6 cellular contexts compared by ENCODE assay signal in the genomic region with DNA sequence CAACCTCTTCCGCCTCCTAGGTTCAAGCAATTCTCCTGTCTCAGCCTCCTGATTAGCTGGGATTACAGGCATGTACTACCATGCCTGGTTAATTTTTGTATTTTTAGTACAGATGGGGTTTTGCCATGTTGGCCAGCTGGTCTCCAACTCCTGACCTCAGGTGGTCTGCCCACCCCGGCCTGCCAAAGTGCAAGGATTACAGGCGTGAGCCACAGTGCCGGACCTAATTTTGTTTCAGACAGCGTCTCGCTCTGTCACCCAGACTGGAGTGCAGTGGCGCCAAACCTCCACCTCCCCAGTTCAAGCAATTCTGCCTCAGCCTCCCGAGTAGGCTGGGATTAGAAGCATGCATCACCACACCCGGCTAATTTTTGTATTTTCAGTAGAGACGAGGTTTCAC. TPM values are rescaled to one million over a fixed set of nuclear protein-coding genes. Genes with fewer than 3 reads are reported as not detected.
DNase-seq lines count a peak whose midpoint lies in the region; ATAC-seq, FAIRE-seq and TF ChIP-seq lines count a peak whose summit lies in the region.
"Not testable (repeated sequence)": the region's sequence is repeated elsewhere in the genome, so short reads cannot be mapped to it uniquely, and the experiment has no call there.

No MANE protein-coding gene starts in this region.

- not testable (repeated sequence) for H3K27me3 ChIP-seq in WERI-Rb-1 (ENCODE audit: insufficient read depth, low read depth, severe bottlenecking); K562 (ENCODE audit: control insufficient read depth in 2 of 2, insufficient read depth in 2 of 2, low read length in 2 of 2); HepG2 (ENCODE audit: control insufficient read depth in 1 of 2, insufficient read depth in 2 of 2, low read length in 2 of 2)

- not testable (repeated sequence) for H3K27me3 Mint-ChIP-seq in activated T-cell treated with anti-CD3 and anti-CD28 coated beads, Interleukin-2, amount 50 U/mL, for 72 hours (ENCODE audit: low read depth); stimulated activated memory B cell treated with anti-CD40 and anti-IgM and Interleukin-4, amounts not matched to agents 10 μg/mL and 1 μg/mL and 100 μg/mL, for 72 hours

- TF ChIP-seq CTCF in WERI-Rb-1 (IDR thresholded peaks at IDR 0.05; ENCODE audit: low read depth, low read length); K562 (IDR thresholded peaks at IDR 0.05 in 2 of 3, conservative IDR thresholded peaks at IDR 0.05 in 1 of 3; ENCODE audit: insufficient read depth in 2 of 3, low read depth in 1 of 3, low read length in 3 of 3); HepG2 (CRISPR knock-in tag; IDR thresholded peaks at IDR 0.05): not testable (repeated sequence)

- not testable (repeated sequence) for H3K4me1 Mint-ChIP-seq in activated T-cell treated with anti-CD3 and anti-CD28 coated beads, Interleukin-2, amount 50 U/mL, for 72 hours (ENCODE audit: low read depth)
- H3K4me1 Mint-ChIP-seq in stimulated activated memory B cell treated with anti-CD40 and anti-IgM and Interleukin-4, amounts not matched to agents 10 μg/mL and 1 μg/mL and 100 μg/mL, for 72 hours: peaks cover 11% of the 10 kb centered on the region

- 96% methylated on average over 6 of the region's 10 CpGs for WGBS in K562 (ENCODE audit: insufficient coverage, low coverage, missing lambda C conversion rate)
- 99% methylated on average over 10 of the region's 10 CpGs for WGBS in HepG2 (ENCODE audit: low lambda C conversion rate)

- peak overlapping the region; percentile 85 for H3K27ac Mint-ChIP-seq in activated T-cell treated with anti-CD3 and anti-CD28 coated beads, Interleukin-2, amount 50 U/mL, for 72 hours
- peak overlapping the region; percentile 53 for H3K27ac Mint-ChIP-seq in stimulated activated memory B cell treated with anti-CD40 and anti-IgM and Interleukin-4, amounts not matched to agents 10 μg/mL and 1 μg/mL and 100 μg/mL, for 72 hours

- H3K36me3 Mint-ChIP-seq in activated T-cell treated with anti-CD3 and anti-CD28 coated beads, Interleukin-2, amount 50 U/mL, for 72 hours (ENCODE audit: insufficient read depth in 2 of 2): peaks cover 10 to 41% of the 10 kb centered on the region in 2 donors
- H3K36me3 Mint-ChIP-seq in stimulated activated memory B cell treated with anti-CD40 and anti-IgM and Interleukin-4, amounts not matched to agents 10 μg/mL and 1 μg/mL and 100 μg/mL, for 72 hours: peaks cover 50% of the 10 kb centered on the region

- not testable (repeated sequence) for TF ChIP-seq RAD21 in K562 (CRISPR knock-in tag; conservative IDR thresholded peaks at IDR 0.05 in 1 of 2, IDR thresholded peaks at IDR 0.05 in 1 of 2); HepG2 (CRISPR knock-in tag; IDR thresholded peaks at IDR 0.05)

- H3K79me2 ChIP-seq in K562 (ENCODE audit: control insufficient read depth, insufficient read depth, low read length); HepG2 (ENCODE audit: insufficient read depth, low read length): not testable (repeated sequence)

- CTCF ChIA-PET in K562 (lab: Yijun Ruan, JAX; ENCODE audit: low intra/inter-chr PET ratio); HepG2 (lab: Yijun Ruan, JAX; ENCODE audit: low intra/inter-chr PET ratio, low total read pairs): not testable (repeated sequence)

- not testable (repeated sequence) for BruUV-seq in K562 (replicated peaks; lab: Mats Ljungman, UMichigan); HepG2 (replicated peaks; lab: Mats Ljungman, UMichigan)

- H3K4me2 ChIP-seq in K562 (ENCODE audit: insufficient read depth, low read length); HepG2 (ENCODE audit: low read depth, low read length): not testable (repeated sequence)

- peak; percentile 38 for FAIRE-seq in HTR-8/SVneo (lab: Jason Lieb, UNC)
- FAIRE-seq in K562 (lab: Jason Lieb, UNC); HepG2 (lab: Jason Lieb, UNC): not testable (repeated sequence)

- not testable (repeated sequence) for H3K4me1 ChIP-seq in K562 (replicated peaks in 1 of 2; ENCODE audit: control insufficient read depth in 2 of 2, insufficient read depth in 2 of 2, low read length in 2 of 2); HepG2 (ENCODE audit: insufficient read depth, low read length)

- intact Hi-C loops in K562 (cut with micrococcal nuclease); HepG2 (cut with micrococcal nuclease; ENCODE audit: unreplicated experiment): not testable (repeated sequence)

- not testable (repeated sequence) for H3K4me3 ChIP-seq in WERI-Rb-1 (ENCODE audit: low read depth, low read length); K562; HepG2 (replicated peaks in 1 of 3; ENCODE audit: insufficient read depth in 1 of 3, low read depth in 2 of 3, low read length in 3 of 3)

- H3K27ac ChIP-seq in WERI-Rb-1; K562 (ENCODE audit: extremely low read depth, low read depth, low read length); HepG2 (ENCODE audit: extremely low read length, insufficient read depth, low read length): not testable (repeated sequence)

- H3K36me3 ChIP-seq in WERI-Rb-1 (peaks cover 92% of the 10 kb centered on the region), K562 (ENCODE audit: control insufficient read depth, insufficient read depth, low read length) (peaks cover 95% of the 10 kb centered on the region), HepG2 (replicated peaks in 1 of 2; ENCODE audit: control insufficient read depth in 1 of 2, insufficient read depth in 2 of 2, low read length in 2 of 2) (peaks cover 23 to 81% of the 10 kb centered on the region in 2 experiments)

- not testable (repeated sequence) for H3K9me3 ChIP-seq in WERI-Rb-1 (ENCODE audit: severe bottlenecking); K562 (replicated peaks; ENCODE audit: control insufficient read depth, insufficient read depth, low read depth, low read length); HepG2 (ENCODE audit: low read length)

- ATAC-seq in activated T-cell treated with anti-CD3 and anti-CD28 coated beads, Interleukin-2, amount 50 U/mL, for 72 hours (replicated peaks in 1 of 2); K562; HepG2; stimulated activated memory B cell treated with anti-CD40 and anti-IgM and Interleukin-4, amounts not matched to agents 10 μg/mL and 1 μg/mL and 100 μg/mL, for 72 hours: not testable (repeated sequence)

- TF ChIP-seq POLR2A in K562 (conservative IDR thresholded peaks at IDR 0.05); HepG2 (IDR thresholded peaks at IDR 0.05; ENCODE audit: insufficient read depth in 1 of 2, low read depth in 2 of 2, low read length in 2 of 2): not testable (repeated sequence)

- DNase-seq in HTR-8/SVneo (ENCODE audit: insufficient read length, low spot score); activated T-cell treated with anti-CD3 and anti-CD28 coated beads, Interleukin-2, amount 50 U/mL, for 72 hours; K562 (ENCODE audit: extremely low read depth in 1 of 4, low spot score in 3 of 4); HepG2 (ENCODE audit: low spot score): not testable (repeated sequence)
- peak; percentile 14 for DNase-seq in WERI-Rb-1

- not testable (repeated sequence) for H3K9me1 ChIP-seq in K562 (ENCODE audit: control insufficient read depth, insufficient read depth, low read length)

- H3K4me3 Mint-ChIP-seq in activated T-cell treated with anti-CD3 and anti-CD28 coated beads, Interleukin-2, amount 50 U/mL, for 72 hours; stimulated activated memory B cell treated with anti-CD40 and anti-IgM and Interleukin-4, amounts not matched to agents 10 μg/mL and 1 μg/mL and 100 μg/mL, for 72 hours: not testable (repeated sequence)

- H3K9me3 Mint-ChIP-seq in activated T-cell treated with anti-CD3 and anti-CD28 coated beads, Interleukin-2, amount 50 U/mL, for 72 hours; stimulated activated memory B cell treated with anti-CD40 and anti-IgM and Interleukin-4, amounts not matched to agents 10 μg/mL and 1 μg/mL and 100 μg/mL, for 72 hours: not testable (repeated sequence)

- in situ Hi-C loops in K562 (cut with MboI); HepG2 (cut with HindIII; ENCODE audit: extremely low pct_ligation_motif_present, low pct_unique_long_range_greater_than_20kb): not testable (repeated sequence)

- not testable (repeated sequence) for H2AFZ ChIP-seq in K562 (ENCODE audit: low read depth, low read length); HepG2 (ENCODE audit: low read length)

- not testable (repeated sequence) for H4K20me1 ChIP-seq in K562 (replicated peaks; ENCODE audit: control insufficient read depth, insufficient read depth, low read length); HepG2 (ENCODE audit: insufficient read depth, low read length)

- POLR2A ChIA-PET in K562 (lab: Yijun Ruan, JAX): not testable (repeated sequence)
- POLR2A ChIA-PET in HepG2 (lab: Yijun Ruan, JAX): interaction anchor here (1.6 to 4.2 kb wide), 3 partner anchors 11 to 36 kb away, joined by 3 to 22 read pairs (median 4); a partner anchor contains a TSS

- TF ChIP-seq EP300 in K562 (IDR thresholded peaks at IDR 0.05; ENCODE audit: low read length); HepG2 (IDR thresholded peaks at IDR 0.05; ENCODE audit: low read depth in 2 of 2, low read length in 2 of 2); HepG2 (CRISPR knock-in tag; IDR thresholded peaks at IDR 0.05; ENCODE audit: borderline replicate concordance): not testable (repeated sequence)

- not testable (repeated sequence) for H3K9ac ChIP-seq in K562 (ENCODE audit: insufficient read depth in 1 of 2, low read depth in 2 of 2, low read length in 2 of 2); HepG2 (ENCODE audit: insufficient read depth, low read depth, low read length)

RNA-seq across cellular contexts. Expression of a gene that starts 17.4 kb away (rescaled TPM):
- 100 to 1,000 TPM; 177 to 194 TPM for total RNA-seq in activated T-cell treated with anti-CD3 and anti-CD28 coated beads, Interleukin-2, amount 50 U/mL, for 72 hours
- total RNA-seq in K562 (2011; cell fraction: chromatin; rRNA removed; ENCODE audit: low replicate concordance): 68.2 and 140 TPM in 2 replicates
- total RNA-seq in K562 (2011; cell fraction: nucleolus; rRNA removed): 57.9 and 63.4 TPM in 2 replicates
- 93.2 and 97.3 TPM in 2 replicates for total RNA-seq in K562 (2011; cell fraction: nucleoplasm; rRNA removed)
- 119 and 142 TPM in 2 replicates for total RNA-seq in K562 (2014; rRNA removed)
- total RNA-seq in K562 (2014; rRNA removed; fragmentation: Illumina TruSeq; extraction: Trizol): 165 and 194 TPM in 2 replicates
- total RNA-seq in K562 (2015; rRNA removed; fragmentation: Illumina TruSeq; extraction: Trizol): 124 and 129 TPM in 2 replicates
- total RNA-seq in K562 (2021): 271 and 299 TPM in 2 replicates
- 384 and 470 TPM in 2 replicates for polyA plus RNA-seq in K562 (2011; rRNA removed)
- polyA plus RNA-seq in K562 (2011; cell fraction: cytosol; rRNA removed): 284 and 371 TPM in 2 replicates
- 81.2 and 125 TPM in 2 replicates for polyA plus RNA-seq in K562 (2011; cell fraction: nucleus; rRNA removed)
- 144 and 328 TPM in 2 replicates for polyA plus RNA-seq in K562 (2012)
- 303 and 319 TPM in 2 replicates for polyA plus RNA-seq in K562 (2014; fragmentation: Illumina TruSeq; extraction: Trizol)
- 100 to 1,000 TPM; 667 to 786 TPM for polyA plus RNA-seq in K562 (2014; fragmentation: Nextera tagmentation; extraction: Ambion mirVana)
- 354 and 374 TPM in 2 replicates for polyA plus RNA-seq in K562 (2014; rRNA removed)
- 276 and 302 TPM in 2 replicates for polyA minus RNA-seq in K562 (2011; rRNA and poly(A)+ RNA removed)
- 63.3 and 85.5 TPM in 2 replicates for polyA minus RNA-seq in K562 (2011; cell fraction: cytosol; rRNA and poly(A)+ RNA removed)
- polyA minus RNA-seq in K562 (2011; cell fraction: nucleus; rRNA and poly(A)+ RNA removed): 34.9 and 63.1 TPM in 2 replicates
- total RNA-seq in HepG2 (2016; rRNA removed; fragmentation: Illumina TruSeq; extraction: Trizol): 275 and 443 TPM in 2 replicates
- 91.1 and 98.5 TPM in 2 replicates for total RNA-seq in HepG2 (2016; cell fraction: cytosol; rRNA removed; fragmentation: Illumina TruSeq; extraction: Trizol; ENCODE audit: low read depth)
- 286 and 449 TPM in 2 replicates for total RNA-seq in HepG2 (2016; cell fraction: insoluble cytoplasmic fraction; rRNA removed; fragmentation: Illumina TruSeq; extraction: Trizol)
- total RNA-seq in HepG2 (2016; cell fraction: membrane; rRNA removed; fragmentation: Illumina TruSeq; extraction: Trizol): 85.3 and 99.1 TPM in 2 replicates
- total RNA-seq in HepG2 (2016; cell fraction: nucleus; rRNA removed; fragmentation: Illumina TruSeq; extraction: Trizol): 143 and 154 TPM in 2 replicates
- 167 and 232 TPM in 2 replicates for polyA plus RNA-seq in HepG2 (2011; rRNA removed)
- polyA plus RNA-seq in HepG2 (2011; cell fraction: cytosol; rRNA removed): 146 and 177 TPM in 2 replicates
- polyA plus RNA-seq in HepG2 (2011; cell fraction: nucleus; rRNA removed): 47.5 and 66.3 TPM in 2 replicates
- polyA plus RNA-seq in HepG2 (2012): 133 and 136 TPM in 2 replicates
- polyA plus RNA-seq in HepG2 (2016; cell fraction: cytosol; fragmentation: Illumina TruSeq; extraction: Trizol; ENCODE audit: low read depth): 61.4 and 63.4 TPM in 2 replicates
- 402 and 430 TPM in 2 replicates for polyA plus RNA-seq in HepG2 (2016; cell fraction: insoluble cytoplasmic fraction; fragmentation: Illumina TruSeq; extraction: Trizol; ENCODE audit: low read depth)
- polyA plus RNA-seq in HepG2 (2016; cell fraction: membrane; fragmentation: Illumina TruSeq; extraction: Trizol; ENCODE audit: low read depth): 72.9 and 75.0 TPM in 2 replicates
- polyA plus RNA-seq in HepG2 (2016; cell fraction: nucleus; fragmentation: Illumina TruSeq; extraction: Trizol; ENCODE audit: insufficient read depth, low read depth): 170 and 172 TPM in 2 replicates
- polyA minus RNA-seq in HepG2 (2011; rRNA and poly(A)+ RNA removed; ENCODE audit: low replicate concordance): 80.9 and 206 TPM in 2 replicates
- polyA minus RNA-seq in HepG2 (2011; cell fraction: cytosol; rRNA and poly(A)+ RNA removed): 48.7 and 51.6 TPM in 2 replicates
- 75.1 and 78.7 TPM in 2 replicates for polyA minus RNA-seq in HepG2 (2011; cell fraction: nucleus; rRNA and poly(A)+ RNA removed)

RNA-seq across cellular contexts. Expression of a gene that starts 36.4 kb away (rescaled TPM):
- 10 to 100 TPM; 33.9 to 42.2 TPM for total RNA-seq in activated T-cell treated with anti-CD3 and anti-CD28 coated beads, Interleukin-2, amount 50 U/mL, for 72 hours
- 15.6 and 79.0 TPM in 2 replicates for total RNA-seq in K562 (2011; cell fraction: chromatin; rRNA removed; ENCODE audit: low replicate concordance)
- 8.3 and 13.4 TPM in 2 replicates for total RNA-seq in K562 (2011; cell fraction: nucleolus; rRNA removed)
- 18.1 and 23.6 TPM in 2 replicates for total RNA-seq in K562 (2011; cell fraction: nucleoplasm; rRNA removed)
- total RNA-seq in K562 (2014; rRNA removed): 6.5 and 6.9 TPM in 2 replicates
- 9.5 and 11.9 TPM in 2 replicates for total RNA-seq in K562 (2014; rRNA removed; fragmentation: Illumina TruSeq; extraction: Trizol)
- total RNA-seq in K562 (2015; rRNA removed; fragmentation: Illumina TruSeq; extraction: Trizol): 8.4 and 8.7 TPM in 2 replicates
- total RNA-seq in K562 (2021): 8.4 and 11.5 TPM in 2 replicates
- polyA plus RNA-seq in K562 (2011; rRNA removed): 7.3 and 9.0 TPM in 2 replicates
- 1.7 and 2.9 TPM in 2 replicates for polyA plus RNA-seq in K562 (2011; cell fraction: cytosol; rRNA removed)
- 8.6 and 15.2 TPM in 2 replicates for polyA plus RNA-seq in K562 (2011; cell fraction: nucleus; rRNA removed)
- polyA plus RNA-seq in K562 (2012): 5.5 and 5.7 TPM in 2 replicates
- polyA plus RNA-seq in K562 (2014; fragmentation: Illumina TruSeq; extraction: Trizol): 7.4 and 9.4 TPM in 2 replicates
- 1 to 10 TPM; 2.4 to 2.8 TPM for polyA plus RNA-seq in K562 (2014; fragmentation: Nextera tagmentation; extraction: Ambion mirVana)
- polyA plus RNA-seq in K562 (2014; rRNA removed): 7.1 and 7.5 TPM in 2 replicates
- 37.9 and 46.4 TPM in 2 replicates for polyA minus RNA-seq in K562 (2011; rRNA and poly(A)+ RNA removed)
- polyA minus RNA-seq in K562 (2011; cell fraction: cytosol; rRNA and poly(A)+ RNA removed): 4.4 and 5.8 TPM in 2 replicates
- polyA minus RNA-seq in K562 (2011; cell fraction: nucleus; rRNA and poly(A)+ RNA removed): 16.8 and 36.8 TPM in 2 replicates
- 9.7 and 9.9 TPM in 2 replicates for total RNA-seq in HepG2 (2016; rRNA removed; fragmentation: Illumina TruSeq; extraction: Trizol)
- total RNA-seq in HepG2 (2016; cell fraction: cytosol; rRNA removed; fragmentation: Illumina TruSeq; extraction: Trizol; ENCODE audit: low read depth): 27.6 and 35.2 TPM in 2 replicates
- 8.3 and 10.4 TPM in 2 replicates for total RNA-seq in HepG2 (2016; cell fraction: insoluble cytoplasmic fraction; rRNA removed; fragmentation: Illumina TruSeq; extraction: Trizol)
- 10.1 and 11.0 TPM in 2 replicates for total RNA-seq in HepG2 (2016; cell fraction: membrane; rRNA removed; fragmentation: Illumina TruSeq; extraction: Trizol)
- total RNA-seq in HepG2 (2016; cell fraction: nucleus; rRNA removed; fragmentation: Illumina TruSeq; extraction: Trizol): 20.6 and 24.9 TPM in 2 replicates
- polyA plus RNA-seq in HepG2 (2011; rRNA removed): 6.2 and 7.2 TPM in 2 replicates
- polyA plus RNA-seq in HepG2 (2011; cell fraction: cytosol; rRNA removed): 1.9 and 3.0 TPM in 2 replicates
- 11.9 and 12.4 TPM in 2 replicates for polyA plus RNA-seq in HepG2 (2011; cell fraction: nucleus; rRNA removed)
- polyA plus RNA-seq in HepG2 (2012): 9.0 and 12.9 TPM in 2 replicates
- 0.31 and 0.49 TPM in 2 replicates for polyA plus RNA-seq in HepG2 (2016; cell fraction: cytosol; fragmentation: Illumina TruSeq; extraction: Trizol; ENCODE audit: low read depth)
- 10.4 and 10.9 TPM in 2 replicates for polyA plus RNA-seq in HepG2 (2016; cell fraction: insoluble cytoplasmic fraction; fragmentation: Illumina TruSeq; extraction: Trizol; ENCODE audit: low read depth)
- 1.0 and 1.1 TPM in 2 replicates for polyA plus RNA-seq in HepG2 (2016; cell fraction: membrane; fragmentation: Illumina TruSeq; extraction: Trizol; ENCODE audit: low read depth)
- 25.3 and 34.6 TPM in 2 replicates for polyA plus RNA-seq in HepG2 (2016; cell fraction: nucleus; fragmentation: Illumina TruSeq; extraction: Trizol; ENCODE audit: insufficient read depth, low read depth)
- polyA minus RNA-seq in HepG2 (2011; rRNA and poly(A)+ RNA removed; ENCODE audit: low replicate concordance): 5.8 and 8.2 TPM in 2 replicates
- polyA minus RNA-seq in HepG2 (2011; cell fraction: cytosol; rRNA and poly(A)+ RNA removed): 6.2 and 8.8 TPM in 2 replicates
- 73.2 and 80.9 TPM in 2 replicates for polyA minus RNA-seq in HepG2 (2011; cell fraction: nucleus; rRNA and poly(A)+ RNA removed)
